Comparison of ENCODE assay signal across 32 cellular contexts in genomic region chr15:92106691-92107090, GRCh38.
"Had no signal": no experiment of that assay in that cellular context is flagged by ENCODE, and none has a peak within 500 bp of the region (broad histone marks: within the 10 kb centered on the region; RNA-seq: fewer than 3 reads in every experiment).

No MANE protein-coding gene starts in this region.

- DNase-seq: activated B cell treated with CpG ODN at 0.5 μM for 24 hours; activated CD4-positive, alpha-beta memory T cell treated with anti-CD3 and anti-CD28 coated beads for 36 hours; activated CD4-positive, alpha-beta T cell treated with anti-CD3 and anti-CD28 coated beads for 4 hours; activated CD4-positive, alpha-beta T cell treated with anti-CD3 and anti-CD28 coated beads, Interleukin-2, amount 10 ng/mL, durations not matched to agents 24 days and 14 days; activated CD4-positive, alpha-beta T cell treated with anti-CD3 and anti-CD28 coated beads, Interleukin-2, amount 50 U/mL, for 1 hour; activated CD4-positive, alpha-beta T cell treated with anti-CD3 and anti-CD28 coated beads, Interleukin-2, amount 50 U/mL, for 4 hours; activated CD4-positive, CD25-positive, alpha-beta regulatory T cell treated with anti-CD3 and anti-CD28 coated beads, Interleukin-2, amount 50 U/mL, for 72 hours; activated CD8-positive, alpha-beta memory T cell treated with anti-CD3 and anti-CD28 coated beads, Interleukin-2, amount 50 U/mL, for 4 hours; activated CD8-positive, alpha-beta T cell treated with anti-CD3 and anti-CD28 coated beads for 36 hours; activated effector memory CD4-positive, alpha-beta T cell treated with anti-CD3 and anti-CD28 coated beads, Interleukin-2, amount 50 U/mL, for 16 hours; activated gamma-delta T cell treated with Interleukin-2 at 50 U/mL for 16 hours; activated naive CD4-positive, alpha-beta T cell; activated naive CD4-positive, alpha-beta T cell treated with anti-CD3 and anti-CD28 coated beads for 36 hours; activated naive CD4-positive, alpha-beta T cell treated with anti-CD3 and anti-CD28 coated beads, Interleukin-2, amount 50 U/mL, for 16 hours; activated naive CD8-positive, alpha-beta T cell treated with anti-CD3 and anti-CD28 coated beads for 36 hours; activated T-cell treated with anti-CD3 and anti-CD28 coated beads for 4 hours; activated T-cell treated with anti-CD3 and anti-CD28 coated beads, Interleukin-2, amount 50 U/mL, for 1 hour; activated T-cell treated with anti-CD3 and anti-CD28 coated beads, Interleukin-2, amount 50 U/mL, for 4 hours; activated T-cell treated with anti-CD3 and anti-CD28 coated beads, Interleukin-2, amount 50 U/mL, for 72 hours; adrenal gland; amniotic stem cell; aorta; body of pancreas; brain microvascular endothelial cell; central memory CD4-positive, alpha-beta T cell; T-helper 1 cell; T-helper 2 cell; T-helper 9 cell had no signal

- H3K27me3 ChIP-seq: adrenal gland, body of pancreas, brain microvascular endothelial cell, breast epithelium had no signal

- H3K36me3 ChIP-seq: adrenal gland, brain microvascular endothelial cell, breast epithelium had no signal

- FAIRE-seq: astrocyte, TTC549 had no signal

- H3K27ac ChIP-seq: adrenal gland, body of pancreas, brain microvascular endothelial cell, breast epithelium, VCaP had no signal

- H3K4me3 ChIP-seq: adrenal gland, body of pancreas, breast epithelium had no signal

- H3K4me1 ChIP-seq: adrenal gland, body of pancreas, breast epithelium had no signal

- H3K9me3 ChIP-seq: adrenal gland, body of pancreas, breast epithelium had no signal
